In the genomic region with DNA sequence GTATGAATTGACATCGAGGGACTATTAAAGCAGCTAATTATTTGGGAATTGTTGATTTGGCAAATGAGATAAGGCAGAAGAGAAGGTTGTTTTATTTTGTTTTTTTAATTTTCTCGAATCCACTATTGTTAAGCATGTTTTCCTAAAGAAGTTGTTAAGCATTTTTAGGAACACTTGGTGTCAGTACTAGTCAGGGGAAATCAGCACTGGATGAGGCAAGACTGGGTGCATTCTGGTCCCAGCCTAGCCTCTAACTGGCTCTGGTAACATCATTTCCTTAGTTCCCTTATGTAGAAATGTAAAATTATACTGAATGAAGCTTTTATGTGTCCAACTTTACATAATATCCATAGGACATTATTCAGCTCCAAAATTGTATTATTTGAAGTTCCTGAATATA, we compare ENCODE assay signal across 29 cellular contexts.
DNase-seq lines count a peak whose midpoint lies in the region; ATAC-seq and TF ChIP-seq lines count a peak whose summit lies in the region.
"Had no signal": no experiment of that assay in that cellular context is flagged by ENCODE, and none has a peak within 500 bp of the region (broad histone marks: within the 10 kb centered on the region; RNA-seq: fewer than 3 reads in every experiment).

No MANE protein-coding gene starts in this region.

- H2BK15ac ChIP-seq in IMR-90 (ENCODE audit: low read depth, low read length) = no peak overlapping the region

- dilution Hi-C loops in IMR-90 (cut with HindIII; ENCODE audit: low sequenced_read_pairs, unreplicated experiment) = no loop called here

- H3K27ac ChIP-seq in IMR-90 (ENCODE audit: insufficient read depth, low read length) (no peak overlapping the region), foreskin keratinocyte (no peak overlapping the region), vagina (no peak overlapping the region)
- H3K27ac ChIP-seq: pancreas, SJSA1, suprapubic skin, upper lobe of left lung, WERI-Rb-1 had no signal

- WGBS in IMR-90 (ENCODE audit: extremely low coverage in 2 of 2, insufficient read length in 1 of 2), 2 experiments = 50% methylated on average over 1 of the region's 2 CpGs; no CpG with 5 or more reads in 1 of the 2 experiments

- no peak overlapping the region for H3K18ac ChIP-seq in IMR-90 (ENCODE audit: low read depth, low read length)

- H3K4me1 ChIP-seq in IMR-90 (ENCODE audit: control insufficient read depth, insufficient read depth, low read length) = no peaks in the 10 kb centered on the region
- H3K4me1 ChIP-seq in foreskin keratinocyte = no peaks in the 10 kb centered on the region
- H3K4me1 ChIP-seq in vagina = no peaks in the 10 kb centered on the region
- H3K4me1 ChIP-seq: HAP-1, pancreas, SJSA1, suprapubic skin had no signal

- no peak overlapping the region for H3K4ac ChIP-seq in IMR-90 (ENCODE audit: low read depth, low read length)

- H4K20me1 ChIP-seq in IMR-90 (ENCODE audit: insufficient read depth, low read length) = no peaks in the 10 kb centered on the region

- POLR2A ChIA-PET in IMR-90 (lab: Charles Lee; ENCODE audit: unreplicated experiment) = no interaction called here

- TF ChIP-seq POLR2A in IMR-90 (IDR thresholded peaks at IDR 0.05; ENCODE audit: low read depth, low read length) (no peak), vagina (IDR thresholded peaks at IDR 0.05) (no peak)

- ATAC-seq in IMR-90 (ENCODE audit: low read depth) = peak; percentile 46
- ATAC-seq in foreskin keratinocyte = no peak
- ATAC-seq: activated T-helper 17 cell treated with anti-CD3 and anti-CD28 coated beads, Interleukin-2, amount 50 U/mL, for 72 hours; effector memory CD8-positive, alpha-beta T cell; esophagus mucosa; left colon; pancreas had no signal

- H3K36me3 ChIP-seq in IMR-90 (ENCODE audit: control insufficient read depth, insufficient read depth, low read length) (no peaks in the 10 kb centered on the region), vagina (no peaks in the 10 kb centered on the region)
- H3K36me3 ChIP-seq: HAP-1, pancreas, SJSA1, suprapubic skin, upper lobe of left lung, WERI-Rb-1 had no signal

- peak; percentile 52 for TF ChIP-seq RAD21 in IMR-90 (IDR thresholded peaks at IDR 0.05; ENCODE audit: low read length)

- intact Hi-C loops in IMR-90 (cut with micrococcal nuclease) = loop anchor here (2.0 kb wide), 1 partner anchor 216 kb away; no protein-coding TSS in a partner anchor
- intact Hi-C loops in vagina (cut with DNase I) = no loop called here

- H3K23ac ChIP-seq in IMR-90 (ENCODE audit: low read depth, low read length) = no peak overlapping the region

- H3K9me3 ChIP-seq in IMR-90 (ENCODE audit: control insufficient read depth, insufficient read depth, low read length) (no peaks in the 10 kb centered on the region), vagina (no peaks in the 10 kb centered on the region)
- H3K9me3 ChIP-seq: HAP-1, pancreas, SJSA1, suprapubic skin, upper lobe of left lung had no signal

- TF ChIP-seq CTCF in IMR-90 (conservative IDR thresholded peaks at IDR 0.05; ENCODE audit: low read depth, low read length) = peak; percentile 44
- TF ChIP-seq CTCF in cardiac fibroblast (IDR thresholded peaks at IDR 0.05; ENCODE audit: low read depth, low read length) = no peak
- peak; percentile 18 for TF ChIP-seq CTCF in foreskin keratinocyte (conservative IDR thresholded peaks at IDR 0.05)
- TF ChIP-seq CTCF in vagina (IDR thresholded peaks at IDR 0.05) = no peak

- H3K4me2 ChIP-seq in IMR-90 (ENCODE audit: low read depth, low read length) = no peak overlapping the region

- no peak overlapping the region for H2BK20ac ChIP-seq in IMR-90 (ENCODE audit: low read depth, low read length)

- H4K8ac ChIP-seq in IMR-90 (ENCODE audit: low read depth in 2 of 2, low read length in 2 of 2) = no peak overlapping the region

- H3K27me3 ChIP-seq in IMR-90 (ENCODE audit: control insufficient read depth, insufficient read depth, low read length) = no peaks in the 10 kb centered on the region
- H3K27me3 ChIP-seq in foreskin keratinocyte = no peaks in the 10 kb centered on the region
- H3K27me3 ChIP-seq in vagina = no peaks in the 10 kb centered on the region
- H3K27me3 ChIP-seq: pancreas, SJSA1, suprapubic skin, upper lobe of left lung had no signal

- H3K9ac ChIP-seq in IMR-90 (ENCODE audit: low read depth, low read length) = no peak overlapping the region

- no peaks in the 10 kb centered on the region; the same call in 1 of the 2 replicates for H3K9me1 ChIP-seq in IMR-90 (ENCODE audit: insufficient read depth, low read length)

- H4K91ac ChIP-seq in IMR-90 (ENCODE audit: insufficient read depth, low read depth, low read length) = no peak overlapping the region

- H2BK5ac ChIP-seq in IMR-90 (ENCODE audit: low read depth, low read length, poor library complexity, severe bottlenecking) = no peak overlapping the region

- no peaks in the 10 kb centered on the region for H3K79me1 ChIP-seq in IMR-90 (ENCODE audit: low read depth in 1 of 2, low read length in 2 of 2)

- peak; percentile 7 for DNase-seq in AG08395 (ENCODE audit: low spot score)
- DNase-seq in IMR-90 = peak; percentile 26
- peak; percentile 11 to 14 for DNase-seq in cardiac fibroblast (ENCODE audit: low read depth in 2 of 2)
- peak in 1 of 2 donors; percentile 2 for DNase-seq in foreskin keratinocyte
- no peak for DNase-seq in activated naive CD4-positive, alpha-beta T cell (lab: John Stamatoyannopoulos, UW)
- no peak for DNase-seq in activated effector memory CD4-positive, alpha-beta T cell treated with Interleukin-2 at 50 U/mL for 16 hours
- no peak for DNase-seq in vagina (ENCODE audit: extremely low spot score in 2 of 2)
- no peak for DNase-seq in NCI-H2029 (lab: John Stamatoyannopoulos, UW)
- DNase-seq: activated CD4-positive, alpha-beta T cell treated with anti-CD3 and anti-CD28 coated beads for 48 hours; aorta; effector memory CD8-positive, alpha-beta T cell; hypothalamus; left colon; NCI-H1105; NCI-H187; NCI-H2171 treated with DMSO at 0.1 percent for 48 hours; NCI-H510A; pancreas; RPMI8226; small intestine; stimulated activated naive CD4-positive, alpha-beta T cell; T-helper 9 cell; upper lobe of left lung; WERI-Rb-1 had no signal

- no peak overlapping the region for H3K4me3 ChIP-seq in IMR-90 (ENCODE audit: insufficient read depth, low read depth, low read length)
- no peak overlapping the region for H3K4me3 ChIP-seq in cardiac fibroblast (replicated peaks in 1 of 2; ENCODE audit: low read depth in 2 of 2, low read length in 2 of 2)
- no peak overlapping the region for H3K4me3 ChIP-seq in vagina
- H3K4me3 ChIP-seq: HAP-1, pancreas, SJSA1, suprapubic skin, upper lobe of left lung had no signal

- no peak overlapping the region for H4K5ac ChIP-seq in IMR-90 (ENCODE audit: low read depth, low read length)

- in situ Hi-C loops in IMR-90 (cut with MboI; ENCODE audit: low sequenced_read_pairs) = no loop called here

- H3K14ac ChIP-seq in IMR-90 (replicated peaks; ENCODE audit: low read depth, low read length) = no peak overlapping the region

- no peak overlapping the region for H2AK9ac ChIP-seq in IMR-90 (replicated peaks; ENCODE audit: low read depth, low read length, poor library complexity)

- no peak overlapping the region for H2AFZ ChIP-seq in IMR-90 (replicated peaks; ENCODE audit: low read length, poor library complexity)

- no peak overlapping the region for H2BK120ac ChIP-seq in IMR-90 (ENCODE audit: low read depth, low read length)

- H2AK5ac ChIP-seq in IMR-90 (ENCODE audit: low read depth, low read length) = no peak overlapping the region

- CTCF ChIA-PET in IMR-90 (lab: Yijun Ruan, JAX) = interaction anchor here (1.7 kb wide), 1 partner anchor 216 kb away, joined by 6 read pairs; no protein-coding TSS in a partner anchor

- no peak overlapping the region for H3K56ac ChIP-seq in IMR-90 (ENCODE audit: extremely low read depth, insufficient read depth, low read length)

- no TSS peak for BruUV-seq in IMR-90 (replicated peaks; lab: Mats Ljungman, UMichigan)

TF ChIP-seq in IMR-90, 13 proteins besides CTCF, POLR2A, EP300 and RAD21:
- no peak for TF ChIP-seq CHD1 (IDR thresholded peaks at IDR 0.05; ENCODE audit: low read depth, low read length)
- TF ChIP-seq BHLHE40 (IDR thresholded peaks at IDR 0.05; ENCODE audit: low read depth, low read length) = no peak
- TF ChIP-seq, protein P1, sequence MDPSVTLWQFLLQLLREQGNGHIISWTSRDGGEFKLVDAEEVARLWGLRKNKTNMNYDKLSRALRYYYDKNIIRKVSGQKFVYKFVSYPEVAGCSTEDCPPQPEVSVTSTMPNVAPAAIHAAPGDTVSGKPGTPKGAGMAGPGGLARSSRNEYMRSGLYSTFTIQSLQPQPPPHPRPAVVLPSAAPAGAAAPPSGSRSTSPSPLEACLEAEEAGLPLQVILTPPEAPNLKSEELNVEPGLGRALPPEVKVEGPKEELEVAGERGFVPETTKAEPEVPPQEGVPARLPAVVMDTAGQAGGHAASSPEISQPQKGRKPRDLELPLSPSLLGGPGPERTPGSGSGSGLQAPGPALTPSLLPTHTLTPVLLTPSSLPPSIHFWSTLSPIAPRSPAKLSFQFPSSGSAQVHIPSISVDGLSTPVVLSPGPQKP (IDR thresholded peaks at IDR 0.05; ENCODE audit: borderline replicate concordance, low read depth, low read length) = no peak
- TF ChIP-seq NFE2L2 (IDR thresholded peaks at IDR 0.05; ENCODE audit: low read depth, low read length) = no peak
- TF ChIP-seq MAFK (IDR thresholded peaks at IDR 0.05; ENCODE audit: low read depth, low read length) = no peak
- TF ChIP-seq FOS (IDR thresholded peaks at IDR 0.05; ENCODE audit: low read depth, low read length) = no peak
- 0 out of 2 replicates have a peak, but pooled peaks have one; percentile 17 for TF ChIP-seq CEBPB (IDR thresholded peaks at IDR 0.05; ENCODE audit: low read depth, low read length)
- TF ChIP-seq MXI1 (IDR thresholded peaks at IDR 0.05; ENCODE audit: borderline replicate concordance, low read depth, low read length) = no peak
- no peak for TF ChIP-seq RCOR1 (IDR thresholded peaks at IDR 0.05; ENCODE audit: insufficient replicate concordance, low read length)
- TF ChIP-seq MAZ (IDR thresholded peaks at IDR 0.05; ENCODE audit: borderline replicate concordance, low read depth, low read length) = no peak
- TF ChIP-seq SMC3 (IDR thresholded peaks at IDR 0.05; ENCODE audit: low read depth, low read length) = peak; percentile 30; the same call in 1 of the 2 replicates
- TF ChIP-seq, protein P2, sequence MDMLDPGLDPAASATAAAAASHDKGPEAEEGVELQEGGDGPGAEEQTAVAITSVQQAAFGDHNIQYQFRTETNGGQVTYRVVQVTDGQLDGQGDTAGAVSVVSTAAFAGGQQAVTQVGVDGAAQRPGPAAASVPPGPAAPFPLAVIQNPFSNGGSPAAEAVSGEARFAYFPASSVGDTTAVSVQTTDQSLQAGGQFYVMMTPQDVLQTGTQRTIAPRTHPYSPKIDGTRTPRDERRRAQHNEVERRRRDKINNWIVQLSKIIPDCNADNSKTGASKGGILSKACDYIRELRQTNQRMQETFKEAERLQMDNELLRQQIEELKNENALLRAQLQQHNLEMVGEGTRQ (IDR thresholded peaks at IDR 0.05; ENCODE audit: low read depth, low read length) = no peak
- no peak for TF ChIP-seq RFX5 (IDR thresholded peaks at IDR 0.05; ENCODE audit: low read depth, low read length)
TF ChIP-seq in IMR-90: peak in this region for 2.

Comparison
In these comparisons a context has a peak if more than half of its experiments do, and no peak if none do; other contexts are left out.
1. DNase-seq: peak in AG08395 (single experiment), IMR-90 (single experiment) and cardiac fibroblast (2 of 2); none in activated naive CD4-positive, alpha-beta T cell (0 of 4), activated effector memory CD4-positive, alpha-beta T cell treated with Interleukin-2 at 50 U/mL for 16 hours (single experiment), vagina (0 of 2) and NCI-H2029 (single experiment).
2. CTCF ChIP-seq: peak in IMR-90 (single experiment) and foreskin keratinocyte (single experiment); none in cardiac fibroblast (single experiment) and vagina (0 of 3).